In the genomic region with DNA sequence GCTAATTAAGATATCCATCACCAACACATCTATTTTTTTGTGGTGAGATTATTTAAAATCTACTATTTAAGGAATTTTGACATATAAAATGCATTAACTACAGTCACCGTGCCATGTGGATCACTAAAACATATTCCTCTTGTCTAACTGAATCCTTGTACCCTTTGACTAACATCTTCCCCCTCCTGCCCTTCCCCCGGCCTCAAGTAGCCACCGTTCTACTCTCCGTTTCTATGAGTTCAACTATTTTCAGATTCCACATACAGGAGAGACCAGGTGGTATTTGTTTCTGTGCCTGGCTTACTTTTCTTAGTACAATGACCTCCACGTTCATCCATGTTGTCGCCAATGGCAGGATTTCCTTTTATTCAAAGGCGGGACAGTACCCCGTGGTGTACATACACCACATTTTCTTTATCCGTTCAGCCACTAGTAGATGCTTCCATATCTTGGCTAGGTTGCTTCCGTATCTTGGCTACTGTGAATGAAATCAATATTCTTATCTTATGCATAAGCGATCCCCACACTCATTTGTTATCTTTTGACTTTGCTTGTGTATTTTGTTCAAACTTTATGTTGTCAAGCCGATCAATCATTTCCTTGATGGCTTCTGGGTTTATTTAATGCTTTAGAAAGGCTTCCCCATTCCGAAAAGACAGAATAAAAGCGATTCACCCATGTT, we compare ENCODE assay signal across 8 cellular contexts.
A peak's percentile ranks its signal among the peaks of the same experiment; 100 is the strongest.
DNase-seq lines count a peak whose midpoint lies in the region; ATAC-seq and TF ChIP-seq lines count a peak whose summit lies in the region.

No MANE protein-coding gene starts in this region.

- H3K27me3 Mint-ChIP-seq in activated CD8-positive, alpha-beta T cell treated with anti-CD3 and anti-CD28 coated beads, Interleukin-2, amount 10 ng/mL, durations not matched to agents 7 days and 5 days (ENCODE audit: low read depth) = peaks cover 42% of the 10 kb centered on the region

- DNase-seq in HFF-Myc (ENCODE audit: extremely low read depth, low read depth) (no peak), hypothalamus (lab: John Stamatoyannopoulos, UW) (no peak), foreskin melanocyte (no peak), inferior parietal cortex (ENCODE audit: extremely low spot score) (no peak)
- DNase-seq in activated CD8-positive, alpha-beta T cell treated with anti-CD3 and anti-CD28 coated beads, Interleukin-2, amount 10 ng/mL, durations not matched to agents 7 days and 5 days = no peak

- H3K4me1 ChIP-seq in iPS-15b (ENCODE audit: control insufficient read depth, insufficient read depth, low read length) (peaks cover 2% of the 10 kb centered on the region), skeletal muscle tissue (ENCODE audit: control insufficient read depth in 3 of 3, insufficient read depth in 3 of 3, low read length in 3 of 3) (peaks cover 7 to 11% (median 10%) of the 10 kb centered on the region in 3 donors)

- peak overlapping the region; percentile 61 for H3K4me3 Mint-ChIP-seq in activated CD8-positive, alpha-beta T cell treated with anti-CD3 and anti-CD28 coated beads, Interleukin-2, amount 10 ng/mL, durations not matched to agents 7 days and 5 days

- no peak overlapping the region for H3K27ac Mint-ChIP-seq in activated CD8-positive, alpha-beta T cell treated with anti-CD3 and anti-CD28 coated beads, Interleukin-2, amount 10 ng/mL, durations not matched to agents 7 days and 5 days

- peak overlapping the region; percentile 26 for H3K4me3 ChIP-seq in HFF-Myc (replicated peaks; ENCODE audit: low read depth, low read length)
- peak overlapping the region; percentile 58 for H3K4me3 ChIP-seq in iPS-15b (ENCODE audit: low read depth, low read length)
- H3K4me3 ChIP-seq in skeletal muscle tissue (ENCODE audit: low read length in 3 of 3) = peak overlapping the region; percentile 72 to 78 (median 74)

- H3K9ac ChIP-seq in iPS-15b (ENCODE audit: low read depth, low read length) = no peak overlapping the region
- peak overlapping the region; percentile 74 to 87 (median 86) for H3K9ac ChIP-seq in skeletal muscle tissue (ENCODE audit: low read depth in 1 of 3, low read length in 3 of 3)

- POLR2A ChIA-PET in activated CD8-positive, alpha-beta T cell treated with anti-CD3 and anti-CD28 coated beads, Interleukin-2, amount 10 ng/mL, durations not matched to agents 7 days and 5 days (lab: Charles Lee) = no interaction called here

- H3K27me3 ChIP-seq in iPS-15b (ENCODE audit: control insufficient read depth, insufficient read depth, low read length) = peaks cover 24% of the 10 kb centered on the region
- H3K27me3 ChIP-seq in skeletal muscle tissue (ENCODE audit: control insufficient read depth in 3 of 3, insufficient read depth in 3 of 3, low read length in 3 of 3) = no peaks in the 10 kb centered on the region

- TF ChIP-seq CTCF in HFF-Myc (IDR thresholded peaks at IDR 0.05; ENCODE audit: low read depth, low read length, missing control alignments) = no peak

- H3K36me3 ChIP-seq in iPS-15b (ENCODE audit: control insufficient read depth, insufficient read depth, low read length) (no peaks in the 10 kb centered on the region), skeletal muscle tissue (ENCODE audit: control insufficient read depth in 3 of 3, insufficient read depth in 3 of 3, low read length in 3 of 3) (no peaks in the 10 kb centered on the region)

- H3K9me3 Mint-ChIP-seq in activated CD8-positive, alpha-beta T cell treated with anti-CD3 and anti-CD28 coated beads, Interleukin-2, amount 10 ng/mL, durations not matched to agents 7 days and 5 days (ENCODE audit: insufficient read depth) = no peaks in the 10 kb centered on the region

- H3K9me3 ChIP-seq in iPS-15b (ENCODE audit: control insufficient read depth, insufficient read depth, low read length) = no peaks in the 10 kb centered on the region
- H3K9me3 ChIP-seq in skeletal muscle tissue (ENCODE audit: control insufficient read depth in 3 of 3, low read length in 3 of 3) = no peaks in the 10 kb centered on the region

- peak overlapping the region; percentile 54 for H3K27ac ChIP-seq in skeletal muscle tissue (ENCODE audit: low read depth, low read length)

- no peak for ATAC-seq in activated CD8-positive, alpha-beta T cell treated with anti-CD3 and anti-CD28 coated beads, Interleukin-2, amount 10 ng/mL, durations not matched to agents 7 days and 5 days
- ATAC-seq in HG03175 (IDR thresholded peaks at IDR 0.05; ENCODE audit: unreplicated experiment) = no peak

- CTCF ChIA-PET in activated CD8-positive, alpha-beta T cell treated with anti-CD3 and anti-CD28 coated beads, Interleukin-2, amount 10 ng/mL, durations not matched to agents 7 days and 5 days (lab: Charles Lee) = interaction anchor here (0.6 to 6.5 kb wide), 12 partner anchors 10 to 390 kb away, joined by 3 to 79 read pairs (median 6); no protein-coding TSS in a partner anchor

- peaks cover 24% of the 10 kb centered on the region for H3K4me1 Mint-ChIP-seq in activated CD8-positive, alpha-beta T cell treated with anti-CD3 and anti-CD28 coated beads, Interleukin-2, amount 10 ng/mL, durations not matched to agents 7 days and 5 days (ENCODE audit: low read depth)

- no peaks in the 10 kb centered on the region for H3K36me3 Mint-ChIP-seq in activated CD8-positive, alpha-beta T cell treated with anti-CD3 and anti-CD28 coated beads, Interleukin-2, amount 10 ng/mL, durations not matched to agents 7 days and 5 days (ENCODE audit: low read depth)
